8 cellular contexts compared by ENCODE assay signal in the genomic region with DNA sequence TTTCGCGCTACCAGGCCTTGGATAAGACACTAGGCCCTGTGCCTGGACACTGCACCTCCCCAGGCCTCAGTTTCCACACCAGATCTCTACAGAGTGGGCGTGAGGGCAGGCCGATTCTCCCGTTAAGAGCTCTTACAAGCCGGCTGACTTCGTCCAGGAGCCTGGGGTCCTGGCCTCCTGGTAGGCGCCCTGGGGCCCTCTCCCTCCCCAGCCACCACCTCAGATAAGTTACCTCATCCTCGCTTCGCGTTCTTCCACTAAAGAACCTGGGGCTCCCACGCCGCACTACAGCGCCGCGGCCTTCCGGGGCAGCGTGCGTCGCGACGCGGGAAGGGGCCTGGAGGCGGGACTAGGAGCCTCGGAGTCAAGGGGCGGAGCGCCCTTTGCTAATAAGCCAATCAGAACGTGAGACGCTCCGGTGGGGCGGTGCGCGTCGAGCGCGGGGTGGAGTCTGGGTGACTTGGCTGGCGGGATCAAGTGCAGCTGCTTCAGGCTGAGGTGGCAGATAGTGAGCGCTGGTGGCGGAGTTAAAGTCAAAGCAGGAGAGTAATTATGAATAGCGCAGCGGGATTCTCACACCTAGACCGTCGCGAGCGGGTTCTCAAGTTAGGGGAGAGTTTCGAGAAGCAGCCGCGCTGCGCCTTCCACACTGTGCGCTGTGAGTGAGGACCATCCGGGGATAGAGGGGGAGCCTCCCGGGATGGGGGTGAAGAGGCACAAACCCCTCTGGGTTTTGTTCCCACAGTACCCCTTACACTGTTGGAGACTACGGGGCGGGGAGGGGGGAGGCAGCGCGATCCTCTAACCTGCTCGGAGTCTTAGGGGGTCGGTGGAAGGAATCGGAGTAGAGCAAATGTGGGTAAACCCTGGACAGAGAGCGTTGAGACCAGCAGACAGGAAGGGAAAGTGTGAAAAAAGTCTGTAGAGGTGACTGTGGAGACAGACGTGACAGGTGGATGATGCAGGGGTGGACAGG. TPM values are rescaled to one million over a fixed set of nuclear protein-coding genes. Genes with fewer than 3 reads are reported as not detected.
A peak's percentile ranks its signal among the peaks of the same experiment; 100 is the strongest.
DNase-seq lines count a peak whose midpoint lies in the region; ATAC-seq, FAIRE-seq and TF ChIP-seq lines count a peak whose summit lies in the region.

A gene (plus strand): TSS at position 476 of the 976 bp plus-strand sequence. CDS start 77 bp downstream, at position 553.
A gene with protein sequence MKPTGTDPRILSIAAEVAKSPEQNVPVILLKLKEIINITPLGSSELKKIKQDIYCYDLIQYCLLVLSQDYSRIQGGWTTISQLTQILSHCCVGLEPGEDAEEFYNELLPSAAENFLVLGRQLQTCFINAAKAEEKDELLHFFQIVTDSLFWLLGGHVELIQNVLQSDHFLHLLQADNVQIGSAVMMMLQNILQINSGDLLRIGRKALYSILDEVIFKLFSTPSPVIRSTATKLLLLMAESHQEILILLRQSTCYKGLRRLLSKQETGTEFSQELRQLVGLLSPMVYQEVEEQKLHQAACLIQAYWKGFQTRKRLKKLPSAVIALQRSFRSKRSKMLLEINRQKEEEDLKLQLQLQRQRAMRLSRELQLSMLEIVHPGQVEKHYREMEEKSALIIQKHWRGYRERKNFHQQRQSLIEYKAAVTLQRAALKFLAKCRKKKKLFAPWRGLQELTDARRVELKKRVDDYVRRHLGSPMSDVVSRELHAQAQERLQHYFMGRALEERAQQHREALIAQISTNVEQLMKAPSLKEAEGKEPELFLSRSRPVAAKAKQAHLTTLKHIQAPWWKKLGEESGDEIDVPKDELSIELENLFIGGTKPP (minus strand): TSS at position 327 of the 976 bp plus-strand sequence. CDS start 6,100 bp downstream, outside the sequence.

- intact Hi-C loops in kidney (cut with DNase I): no loop called here

- TF ChIP-seq CTCF in kidney (IDR thresholded peaks at IDR 0.05; ENCODE audit: borderline replicate concordance, extremely low read depth, insufficient read depth): no peak

- peaks cover 2 to 5% of the 10 kb centered on the region in 2 donors for H3K4me1 ChIP-seq in kidney (ENCODE audit: control insufficient read depth in 1 of 2, insufficient read depth in 1 of 2, low read depth in 1 of 2, low read length in 2 of 2)

- H3K9me3 ChIP-seq in kidney (ENCODE audit: control insufficient read depth in 1 of 2, low read length in 2 of 2): no peaks in the 10 kb centered on the region

- peak within 1 kb of the TSS; percentile 66 to 95 for H3K9ac ChIP-seq in kidney (ENCODE audit: low read length in 2 of 2)

- peak; percentile 96 for ATAC-seq in GM19043 (IDR thresholded peaks at IDR 0.05; ENCODE audit: low read depth, unreplicated experiment)
- ATAC-seq in HG03378 (IDR thresholded peaks at IDR 0.05; ENCODE audit: unreplicated experiment): peak; percentile 95

- H3K27ac ChIP-seq in kidney (ENCODE audit: low read depth in 2 of 2, low read length in 2 of 2): peak within 1 kb of the TSS; percentile 6 to 36

- H3K36me3 ChIP-seq in kidney (ENCODE audit: control insufficient read depth in 1 of 2, insufficient read depth in 2 of 2, low read length in 2 of 2): no peaks in the 10 kb centered on the region

- FAIRE-seq in kidney (lab: Jason Lieb, UNC): peak; percentile 95

- peak within 1 kb of the TSS; percentile 91 to 93 for H3K4me3 ChIP-seq in kidney (ENCODE audit: low read length in 2 of 2)

- DNase-seq in AG20443 (ENCODE audit: low spot score) (peak; percentile 100), NCI-H460 (ENCODE audit: extremely low read depth, low read depth) (peak; percentile 90), cerebellum (ENCODE audit: low spot score) (peak; percentile 98), kidney (peak; percentile 98)
- peak; percentile 95 for DNase-seq in activated CD4-positive, CD25-positive, alpha-beta regulatory T cell treated with anti-CD3 and anti-CD28 coated beads, Interleukin-2, amount 50 U/mL, for 72 hours
- peak; percentile 96 for DNase-seq in stimulated activated CD4-positive, alpha-beta T cell treated with anti-CD3 and anti-CD28 coated beads, Interleukin-15, amount 100 ng/mL, for 24 hours

RNA-seq across cellular contexts. Expression of the first gene that starts in this region (rescaled TPM):
- total RNA-seq in NCI-H460 (2014; rRNA removed; shearing (Covaris generic)): 1.7 and 2.3 TPM in 2 replicates
- polyA plus RNA-seq in NCI-H460 (2014; cell fraction: nucleus; rRNA removed): 0.24 and 4.8 TPM in 2 replicates
- total RNA-seq in cerebellum (11.1 TPM), kidney (13.9 TPM)
- 43.6 TPM for polyA plus RNA-seq in kidney (ENCODE audit: insufficient read depth, low read depth, low replicate concordance)

RNA-seq across cellular contexts. Expression of the second gene that starts in this region (rescaled TPM):
- 18.0 and 21.4 TPM in 2 replicates for total RNA-seq in NCI-H460 (2014; rRNA removed; shearing (Covaris generic))
- polyA plus RNA-seq in NCI-H460 (2014; cell fraction: nucleus; rRNA removed): 34.3 and 52.2 TPM in 2 replicates
- total RNA-seq in cerebellum (33.8 TPM), kidney (16.9 TPM)
- 12.9 TPM for polyA plus RNA-seq in kidney (ENCODE audit: insufficient read depth, low read depth, low replicate concordance)

Comparison
In these comparisons a context has a peak if more than half of its experiments do, and no peak if none do; other contexts are left out.
1. Peak in every context shown above with its lines: DNase-seq, ATAC-seq, H3K4me3 ChIP-seq and H3K27ac ChIP-seq.